In the genomic region with DNA sequence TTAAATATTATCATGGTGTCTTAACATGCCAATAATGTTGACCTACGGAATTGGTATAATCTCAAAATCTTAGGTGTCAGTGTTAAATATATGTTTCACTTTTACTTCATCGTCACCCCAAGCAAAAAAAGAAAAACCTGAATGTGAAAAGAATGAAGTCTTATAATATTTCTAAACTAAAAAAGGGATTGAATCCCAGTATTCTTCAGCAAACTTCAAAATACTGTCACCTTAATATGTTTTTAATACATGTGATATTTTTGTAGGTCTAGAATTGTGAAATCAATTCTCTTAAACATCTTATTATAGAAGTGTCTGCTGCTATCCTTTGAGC, we compare ENCODE assay signal across 16 cellular contexts. TPM values are rescaled to one million over a fixed set of nuclear protein-coding genes. Genes with fewer than 3 reads are reported as not detected.
A peak's percentile ranks its signal among the peaks of the same experiment; 100 is the strongest.
DNase-seq lines count a peak whose midpoint lies in the region; ATAC-seq and TF ChIP-seq lines count a peak whose summit lies in the region.
"Had no signal": no experiment of that assay in that cellular context is flagged by ENCODE, and none has a peak within 500 bp of the region (broad histone marks: within the 10 kb centered on the region; RNA-seq: fewer than 3 reads in every experiment).

No MANE protein-coding gene starts in this region.

- no peak overlapping the region for H3K9ac ChIP-seq in HUES64 (ENCODE audit: low read depth, low read length)

- no peak for ATAC-seq in activated CD8-positive, alpha-beta T cell treated with anti-CD3 and anti-CD28 coated beads for 36 hours
- no peak for ATAC-seq in naive thymus-derived CD8-positive, alpha-beta T cell
- ATAC-seq in HG03571 (IDR thresholded peaks at IDR 0.05; ENCODE audit: unreplicated experiment) = no peak

- H3K9me3 Mint-ChIP-seq in T-helper 2 cell treated with Interferon-gamma antibody and Interleukin-4, amounts not matched to agents 5 μg/mL and 100 μg/mL, for 36 hours = no peaks in the 10 kb centered on the region
- no peaks in the 10 kb centered on the region for H3K9me3 Mint-ChIP-seq in activated CD8-positive, alpha-beta T cell treated with anti-CD3 and anti-CD28 coated beads for 36 hours
- H3K9me3 Mint-ChIP-seq in naive thymus-derived CD8-positive, alpha-beta T cell = no peaks in the 10 kb centered on the region
- H3K9me3 Mint-ChIP-seq: brain; dendritic cell treated with granulocyte-macrophage colony-stimulating factor and Interleukin-4, amounts not matched to agents 40 ng/mL and 50 ng/mL, for 4 days had no signal

- WGBS in HUES64 = no CpG with 5 or more reads among the region's 2 CpGs

- H3K27me3 ChIP-seq in HUES64 (ENCODE audit: insufficient read depth, low read length) = no peaks in the 10 kb centered on the region
- H3K27me3 ChIP-seq: neutrophil, Peyer's patch, testis had no signal

- intact Hi-C loops in activated CD8-positive, alpha-beta T cell treated with anti-CD3 and anti-CD28 coated beads for 36 hours (cut with micrococcal nuclease) = no loop called here

- peaks cover 27% of the 10 kb centered on the region for H3K36me3 Mint-ChIP-seq in T-helper 2 cell treated with Interferon-gamma antibody and Interleukin-4, amounts not matched to agents 5 μg/mL and 100 μg/mL, for 36 hours (ENCODE audit: low read depth)
- peaks cover 34% of the 10 kb centered on the region for H3K36me3 Mint-ChIP-seq in activated CD8-positive, alpha-beta T cell treated with anti-CD3 and anti-CD28 coated beads for 36 hours (ENCODE audit: low read depth)
- H3K36me3 Mint-ChIP-seq in naive thymus-derived CD8-positive, alpha-beta T cell = peaks cover 0 to 25% (median 2%) of the 10 kb centered on the region in 3 donors

- no peaks in the 10 kb centered on the region for H3K27me3 Mint-ChIP-seq in T-helper 2 cell treated with Interferon-gamma antibody and Interleukin-4, amounts not matched to agents 5 μg/mL and 100 μg/mL, for 36 hours (ENCODE audit: low read depth)
- H3K27me3 Mint-ChIP-seq in activated CD8-positive, alpha-beta T cell treated with anti-CD3 and anti-CD28 coated beads for 36 hours = no peaks in the 10 kb centered on the region
- H3K27me3 Mint-ChIP-seq in naive thymus-derived CD8-positive, alpha-beta T cell = no peaks in the 10 kb centered on the region
- H3K27me3 Mint-ChIP-seq: brain; dendritic cell treated with granulocyte-macrophage colony-stimulating factor and Interleukin-4, amounts not matched to agents 40 ng/mL and 50 ng/mL, for 4 days had no signal

- DNase-seq in T-helper 2 cell treated with Interferon-gamma antibody and Interleukin-4, amounts not matched to agents 5 μg/mL and 100 μg/mL, for 36 hours (ENCODE audit: low spot score) = no peak
- DNase-seq in T-helper 2 cell = no peak
- no peak for DNase-seq in activated CD8-positive, alpha-beta T cell treated with anti-CD3 and anti-CD28 coated beads for 36 hours
- DNase-seq in naive thymus-derived CD8-positive, alpha-beta T cell = no peak
- no peak for DNase-seq in mucosa of gallbladder (ENCODE audit: low spot score)
- DNase-seq in DMS79 (lab: John Stamatoyannopoulos, UW) = no peak
- DNase-seq: activated effector memory CD4-positive, alpha-beta T cell treated with anti-CD3 and anti-CD28 coated beads, Interleukin-2, amount 50 U/mL, for 16 hours; right cardiac atrium; testis had no signal

- no peak overlapping the region for H3K4me3 ChIP-seq in HUES64 (ENCODE audit: low read length)
- H3K4me3 ChIP-seq: Peyer's patch, testis had no signal

- H3K4me1 Mint-ChIP-seq in T-helper 2 cell treated with Interferon-gamma antibody and Interleukin-4, amounts not matched to agents 5 μg/mL and 100 μg/mL, for 36 hours (ENCODE audit: low read depth) = peaks cover 46% of the 10 kb centered on the region
- peaks cover 69% of the 10 kb centered on the region for H3K4me1 Mint-ChIP-seq in activated CD8-positive, alpha-beta T cell treated with anti-CD3 and anti-CD28 coated beads for 36 hours (ENCODE audit: low read depth)
- peaks cover 33 to 87% (median 76%) of the 10 kb centered on the region in 4 donors for H3K4me1 Mint-ChIP-seq in naive thymus-derived CD8-positive, alpha-beta T cell

- POLR2A ChIA-PET in activated CD8-positive, alpha-beta T cell treated with anti-CD3 and anti-CD28 coated beads for 36 hours (lab: Charles Lee) = interaction anchor here (0.8 to 8.0 kb wide), 4 partner anchors 12 to 173 kb away, joined by 3 to 78 read pairs (median 6); partner anchors contain the start of gene UBE2D2
- POLR2A ChIA-PET in naive thymus-derived CD8-positive, alpha-beta T cell (lab: Charles Lee) = interaction anchor here (1.0 to 12.2 kb wide), 3 partner anchors 12 to 58 kb away, joined by 3 to 224 read pairs (median 3); partner anchors contain the start of gene UBE2D2

- H3K9me3 ChIP-seq in HUES64 (ENCODE audit: insufficient read depth, low read depth, low read length) = no peaks in the 10 kb centered on the region
- H3K9me3 ChIP-seq: neutrophil, Peyer's patch, testis had no signal

- H3K36me3 ChIP-seq in HUES64 (ENCODE audit: insufficient read depth, low read length) = peaks cover 26% of the 10 kb centered on the region
- H3K36me3 ChIP-seq: neutrophil had no signal

- peak overlapping the region; percentile 25; the same call in 1 of the 2 replicates for H3K27ac ChIP-seq in HUES64 (ENCODE audit: low read depth, low read length)
- H3K27ac ChIP-seq: C4-2B, neutrophil, Peyer's patch, testis had no signal

- CTCF ChIA-PET in activated CD8-positive, alpha-beta T cell treated with anti-CD3 and anti-CD28 coated beads for 36 hours (lab: Charles Lee) = interaction anchor here (0.7 to 3.9 kb wide), 18 partner anchors 8 to 169 kb away, joined by 3 to 56 read pairs (median 6); partner anchors contain the start of gene UBE2D2

- peak; percentile 37 for TF ChIP-seq CTCF in activated CD8-positive, alpha-beta T cell treated with anti-CD3 and anti-CD28 coated beads for 36 hours (IDR thresholded peaks at IDR 0.05)

- H3K27ac Mint-ChIP-seq in T-helper 2 cell treated with Interferon-gamma antibody and Interleukin-4, amounts not matched to agents 5 μg/mL and 100 μg/mL, for 36 hours = peak overlapping the region; percentile 89
- peak overlapping the region; percentile 81 for H3K27ac Mint-ChIP-seq in activated CD8-positive, alpha-beta T cell treated with anti-CD3 and anti-CD28 coated beads for 36 hours
- peak overlapping the region; percentile 48 to 97 (median 93) for H3K27ac Mint-ChIP-seq in naive thymus-derived CD8-positive, alpha-beta T cell
- H3K27ac Mint-ChIP-seq: dendritic cell treated with granulocyte-macrophage colony-stimulating factor and Interleukin-4, amounts not matched to agents 40 ng/mL and 50 ng/mL, for 4 days had no signal

- peak overlapping the region; percentile 70 for H3K4me3 Mint-ChIP-seq in T-helper 2 cell treated with Interferon-gamma antibody and Interleukin-4, amounts not matched to agents 5 μg/mL and 100 μg/mL, for 36 hours
- peak overlapping the region; percentile 6 for H3K4me3 Mint-ChIP-seq in activated CD8-positive, alpha-beta T cell treated with anti-CD3 and anti-CD28 coated beads for 36 hours
- H3K4me3 Mint-ChIP-seq in naive thymus-derived CD8-positive, alpha-beta T cell = peak overlapping the region; percentile 23 to 79 (median 71)
- H3K4me3 Mint-ChIP-seq: brain; dendritic cell treated with granulocyte-macrophage colony-stimulating factor and Interleukin-4, amounts not matched to agents 40 ng/mL and 50 ng/mL, for 4 days had no signal

- peaks cover 13% of the 10 kb centered on the region for H3K4me1 ChIP-seq in HUES64 (ENCODE audit: insufficient read depth, low read length)

RNA-seq across cellular contexts. Expression of gene UBE2D2, which starts 14.1 kb away (rescaled TPM):
- polyA plus RNA-seq in HUES64 (2013, experiment 1 of 2) = 185 TPM
- 179 TPM for polyA plus RNA-seq in HUES64 (2013, experiment 2 of 2)
- 100 to 1,000 TPM; 239 to 253 TPM for total RNA-seq in activated CD8-positive, alpha-beta T cell treated with anti-CD3 and anti-CD28 coated beads for 36 hours
- 100 to 1,000 TPM; 223 to 236 TPM for total RNA-seq in naive thymus-derived CD8-positive, alpha-beta T cell
- 100 to 1,000 TPM; 356 to 403 (median 359) TPM for polyA plus RNA-seq in naive thymus-derived CD8-positive, alpha-beta T cell
- 101 TPM for total RNA-seq in mucosa of gallbladder

Comparison
In these comparisons a context has a peak if more than half of its experiments do, and no peak if none do; other contexts are left out.
1. H3K4me3 Mint-ChIP-seq: peak in every context shown above with its lines; median percentile 71 in naive thymus-derived CD8-positive, alpha-beta T cell; 70 in T-helper 2 cell treated with Interferon-gamma antibody and Interleukin-4, amounts not matched to agents 5 μg/mL and 100 μg/mL, for 36 hours; 6 in activated CD8-positive, alpha-beta T cell treated with anti-CD3 and anti-CD28 coated beads for 36 hours.